ENCODE assay signal across 12 cellular contexts in genomic region chr15:74265046-74265639, GRCh38. TPM values are rescaled to one million over a fixed set of nuclear protein-coding genes. Genes with fewer than 3 reads are reported as not detected.
A peak's percentile ranks its signal among the peaks of the same experiment; 100 is the strongest.
DNase-seq lines count a peak whose midpoint lies in the region; ATAC-seq and TF ChIP-seq lines count a peak whose summit lies in the region.
"Had no signal": no experiment of that assay in that cellular context is flagged by ENCODE, and none has a peak within 500 bp of the region (broad histone marks: within the 10 kb centered on the region; RNA-seq: fewer than 3 reads in every experiment).

No MANE protein-coding gene starts in this region.

- intact Hi-C loops in left ventricle myocardium superior (cut with micrococcal nuclease) (no loop called here), Right ventricle myocardium superior (cut with DNase I) (no loop called here)

- no peak overlapping the region for H3K4me3 Mint-ChIP-seq in osteocyte (ENCODE audit: unreplicated experiment)
- H3K4me3 Mint-ChIP-seq: naive thymus-derived CD8-positive, alpha-beta T cell; T-helper 17 cell had no signal

- H3K4me3 ChIP-seq in epithelial cell of esophagus (ENCODE audit: low read length): no peak overlapping the region
- H3K4me3 ChIP-seq: transverse colon had no signal

- H3K27me3 Mint-ChIP-seq in osteocyte (ENCODE audit: unreplicated experiment): peaks cover 40% of the 10 kb centered on the region

- no peaks in the 10 kb centered on the region for H3K36me3 Mint-ChIP-seq in osteocyte (ENCODE audit: unreplicated experiment)
- H3K36me3 Mint-ChIP-seq: naive thymus-derived CD8-positive, alpha-beta T cell had no signal

- H3K4me1 Mint-ChIP-seq in osteocyte (ENCODE audit: unreplicated experiment): peaks cover 4% of the 10 kb centered on the region

- DNase-seq in left ventricle myocardium superior (peak; percentile 56), Right ventricle myocardium superior (no peak), RKO (ENCODE audit: low spot score) (peak; percentile 12), epithelial cell of esophagus (ENCODE audit: low read depth) (peak; percentile 48), stromal cell of bone marrow (ENCODE audit: low read depth) (peak; percentile 11), epidermal melanocyte (ENCODE audit: insufficient read length, low spot score) (no peak), osteocyte (ENCODE audit: extremely low spot score, unreplicated experiment) (no peak), MV-4-11 (lab: John Stamatoyannopoulos, UW) (no peak)
- DNase-seq: naive thymus-derived CD8-positive, alpha-beta T cell; T-helper 17 cell; transverse colon had no signal

- H3K9me3 Mint-ChIP-seq in osteocyte (ENCODE audit: unreplicated experiment): no peaks in the 10 kb centered on the region

- no peak for TF ChIP-seq CTCF in epithelial cell of esophagus (IDR thresholded peaks at IDR 0.05; ENCODE audit: insufficient read depth, low read depth, low read length, missing control alignments)
- TF ChIP-seq CTCF in osteocyte (IDR thresholded peaks at IDR 0.05): no peak

- H3K27ac Mint-ChIP-seq in osteocyte (ENCODE audit: unreplicated experiment): no peak overlapping the region
- H3K27ac Mint-ChIP-seq: T-helper 17 cell had no signal

- no peak for ATAC-seq in left ventricle myocardium superior
- ATAC-seq in Right ventricle myocardium superior (ENCODE audit: poor library complexity): no peak
- ATAC-seq: naive thymus-derived CD8-positive, alpha-beta T cell; T-helper 17 cell had no signal

RNA-seq across cellular contexts. Expression of gene CCDC33, which starts 29.0 kb away (rescaled TPM):
- total RNA-seq in left ventricle myocardium superior (not detected), Right ventricle myocardium superior (not detected), osteocyte (not detected in 2 replicates)
- total RNA-seq: glomerular endothelial cell; naive thymus-derived CD8-positive, alpha-beta T cell; T-helper 17 cell had no signal

Comparison
In these comparisons a context has a peak if more than half of its experiments do, and no peak if none do; other contexts are left out.
1. DNase-seq: peak in left ventricle myocardium superior (single experiment), RKO (single experiment), epithelial cell of esophagus (single experiment) and stromal cell of bone marrow (single experiment); none in Right ventricle myocardium superior (single experiment), epidermal melanocyte (single experiment), osteocyte (single experiment) and MV-4-11 (single experiment).